8 cellular contexts compared by ENCODE assay signal in genomic region chr4:128376303-128376702, GRCh38.
"Had no signal": no experiment of that assay in that cellular context is flagged by ENCODE, and none has a peak within 500 bp of the region (broad histone marks: within the 10 kb centered on the region; RNA-seq: fewer than 3 reads in every experiment).

No MANE protein-coding gene starts in this region.

- H3K27ac ChIP-seq: GM23248 had no signal

- H3K27ac Mint-ChIP-seq: HFFc6 had no signal

- H3K4me3 Mint-ChIP-seq: HFFc6 had no signal

- H3K4me3 ChIP-seq: GM23248, HAP-1 had no signal

- ATAC-seq: HCT116 had no signal

- H3K9ac ChIP-seq: GM23248 had no signal

- H2AFZ ChIP-seq: GM23248 had no signal

- DNase-seq: GM23248, GOT3, H7, HFFc6, IMR-90 had no signal

- H3K36me3 ChIP-seq: HAP-1 had no signal

- FAIRE-seq: HTR-8/SVneo had no signal
